Comparison of ENCODE assay signal across 9 cellular contexts in the genomic region with DNA sequence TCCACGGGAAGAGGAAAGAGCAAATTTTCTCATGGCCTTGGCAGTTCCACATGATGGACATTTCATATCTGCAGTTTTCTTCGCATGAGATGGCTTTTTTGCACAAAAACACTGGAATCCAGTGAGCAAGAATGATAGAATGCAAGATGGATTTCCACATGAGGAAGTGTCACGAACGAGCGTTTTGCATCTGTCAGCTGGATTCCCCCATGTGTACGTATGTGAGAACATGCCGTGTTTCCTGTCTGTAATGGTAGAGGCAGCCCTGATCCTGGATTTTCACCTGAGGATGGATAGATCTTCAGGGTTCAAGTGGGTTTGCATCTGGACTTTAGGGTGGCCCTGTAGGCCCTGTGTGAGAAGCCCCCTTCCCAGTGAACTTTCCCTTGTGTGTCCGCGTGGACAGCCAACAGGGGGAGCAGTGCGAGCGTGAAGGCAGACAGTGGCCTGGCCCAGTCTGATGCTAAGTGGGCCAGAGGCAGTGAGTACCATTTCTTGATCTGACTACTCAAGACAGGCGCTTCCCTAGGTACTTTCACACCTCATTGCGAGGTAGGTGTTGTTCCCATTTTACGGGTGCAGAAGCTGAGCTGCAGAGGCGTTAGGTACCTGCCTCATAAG. TPM values are rescaled to one million over a fixed set of nuclear protein-coding genes. Genes with fewer than 3 reads are reported as not detected.
A peak's percentile ranks its signal among the peaks of the same experiment; 100 is the strongest.
DNase-seq lines count a peak whose midpoint lies in the region; ATAC-seq, FAIRE-seq and TF ChIP-seq lines count a peak whose summit lies in the region.
"Not testable (repeated sequence)": the region's sequence is repeated elsewhere in the genome, so short reads cannot be mapped to it uniquely, and the experiment has no call there.
"Had no signal": no experiment of that assay in that cellular context is flagged by ENCODE, and none has a peak within 500 bp of the region (broad histone marks: within the 10 kb centered on the region; RNA-seq: fewer than 3 reads in every experiment).

No MANE protein-coding gene starts in this region.

- not testable (repeated sequence) for H3K18ac ChIP-seq in IMR-90 (ENCODE audit: low read depth, low read length)

- not testable (repeated sequence) for H4K5ac ChIP-seq in IMR-90 (ENCODE audit: low read depth, low read length)

- not testable (repeated sequence) for BruUV-seq in IMR-90 (replicated peaks; lab: Mats Ljungman, UMichigan)

- not testable (repeated sequence) for H3K9me3 Mint-ChIP-seq in activated naive CD4-positive, alpha-beta T cell treated with anti-CD3 and anti-CD28 coated beads, Interleukin-2, amount 50 U/mL, for 24 hours; endodermal cell

- not testable (repeated sequence) for H3K23ac ChIP-seq in IMR-90 (ENCODE audit: low read depth, low read length)

- H3K27me3 Mint-ChIP-seq in activated naive CD4-positive, alpha-beta T cell treated with anti-CD3 and anti-CD28 coated beads, Interleukin-2, amount 50 U/mL, for 24 hours; endodermal cell (ENCODE audit: insufficient read depth): not testable (repeated sequence)

- H3K27ac ChIP-seq in IMR-90 (ENCODE audit: insufficient read depth, low read length); VCaP; endodermal cell (ENCODE audit: low read depth, low read length); pancreas; aorta (ENCODE audit: low read depth in 1 of 2, low read length in 2 of 2): not testable (repeated sequence)

- not testable (repeated sequence) for H2BK15ac ChIP-seq in IMR-90 (ENCODE audit: low read depth, low read length)

- not testable (repeated sequence) for H4K91ac ChIP-seq in IMR-90 (ENCODE audit: insufficient read depth, low read depth, low read length)

- H2BK120ac ChIP-seq in IMR-90 (ENCODE audit: low read depth, low read length), result not testable (repeated sequence)

- H3K4me1 ChIP-seq in IMR-90 (ENCODE audit: control insufficient read depth, insufficient read depth, low read length) (peaks cover 12% of the 10 kb centered on the region), pancreas (peaks cover 5 to 22% (median 8%) of the 10 kb centered on the region in 3 donors)
- H3K4me1 ChIP-seq in endodermal cell (ENCODE audit: control insufficient read depth, insufficient read depth, low read length); aorta (ENCODE audit: control insufficient read depth in 1 of 2, insufficient read depth in 2 of 2, low read length in 2 of 2): not testable (repeated sequence)

- H3K4me1 Mint-ChIP-seq in activated naive CD4-positive, alpha-beta T cell treated with anti-CD3 and anti-CD28 coated beads, Interleukin-2, amount 50 U/mL, for 24 hours, result peaks cover 40% of the 10 kb centered on the region
- H3K4me1 Mint-ChIP-seq in endodermal cell, result not testable (repeated sequence)

- intact Hi-C loops in IMR-90 (cut with micrococcal nuclease); pancreas (cut with DNase I): not testable (repeated sequence)
- intact Hi-C loops in aorta (cut with DNase I), result loop anchor here in 1 of 2 donors (10.0 kb wide), 2 partner anchors 55 to 135 kb away; no protein-coding TSS in a partner anchor

- TF ChIP-seq CTCF in D721Med (IDR thresholded peaks at IDR 0.05; ENCODE audit: insufficient read depth, missing control alignments) (peak; percentile 32), IMR-90 (conservative IDR thresholded peaks at IDR 0.05; ENCODE audit: low read depth, low read length) (peak; percentile 38), VCaP (conservative IDR thresholded peaks at IDR 0.05) (peak; percentile 41), endodermal cell (conservative IDR thresholded peaks at IDR 0.05) (peak; percentile 77), kidney epithelial cell (IDR thresholded peaks at IDR 0.05; ENCODE audit: insufficient read depth, low read length, poor library complexity, severe bottlenecking) (peak; percentile 29), pancreas (IDR thresholded peaks at IDR 0.05) (peak in 1 of 4 donors; percentile 11)

- dilution Hi-C loops in IMR-90 (cut with HindIII; ENCODE audit: low sequenced_read_pairs, unreplicated experiment), result not testable (repeated sequence)

- in situ Hi-C loops in IMR-90 (cut with MboI; ENCODE audit: low sequenced_read_pairs), result not testable (repeated sequence)

- not testable (repeated sequence) for H2BK5ac ChIP-seq in IMR-90 (ENCODE audit: low read depth, low read length, poor library complexity, severe bottlenecking)

- WGBS in IMR-90 (ENCODE audit: extremely low coverage in 2 of 2, insufficient read length in 1 of 2), 2 experiments, result 83% methylated on average over 3 of the region's 15 CpGs; no CpG with 5 or more reads in 1 of the 2 experiments
- 85 to 86% methylated on average over 13 to 15 of the region's 15 CpGs for WGBS in endodermal cell (ENCODE audit: insufficient coverage in 1 of 2, insufficient read length in 1 of 2), 2 experiments
- 35 to 41% methylated on average over 15 of the region's 15 CpGs for WGBS in pancreas, 2 donors
- 49 to 51% methylated on average over 15 of the region's 15 CpGs for WGBS in aorta, 2 donors

- not testable (repeated sequence) for H3K36me3 ChIP-seq in IMR-90 (ENCODE audit: control insufficient read depth, insufficient read depth, low read length); endodermal cell (ENCODE audit: control insufficient read depth, insufficient read depth, low read length); kidney epithelial cell (ENCODE audit: control insufficient read depth, insufficient read depth, low read length); pancreas; aorta (ENCODE audit: control insufficient read depth in 1 of 2, insufficient read depth in 2 of 2, low read length in 1 of 2)

- H3K4me3 ChIP-seq in IMR-90 (ENCODE audit: insufficient read depth, low read depth, low read length); endodermal cell (ENCODE audit: low read length); kidney epithelial cell (ENCODE audit: low read depth, low read length); pancreas; aorta (ENCODE audit: low read length in 2 of 2): not testable (repeated sequence)

- H2AFZ ChIP-seq in IMR-90 (replicated peaks; ENCODE audit: low read length, poor library complexity), result not testable (repeated sequence)

- H4K20me1 ChIP-seq in IMR-90 (ENCODE audit: insufficient read depth, low read length), result peaks cover 44% of the 10 kb centered on the region

- POLR2A ChIA-PET in IMR-90 (lab: Charles Lee; ENCODE audit: unreplicated experiment), result not testable (repeated sequence)

- H3K79me1 ChIP-seq in IMR-90 (ENCODE audit: low read depth in 1 of 2, low read length in 2 of 2), result peaks cover 4 to 36% of the 10 kb centered on the region in 2 experiments; a peak in 3 of 4 replicates

- DNase-seq in D721Med (ENCODE audit: insufficient read length, low spot score); kidney epithelial cell (ENCODE audit: low read depth): not testable (repeated sequence)
- peak; percentile 21 for DNase-seq in IMR-90
- DNase-seq in endodermal cell, result peak; percentile 82
- peak in 5 of 6 donors; percentile 12 to 63 (median 36) for DNase-seq in pancreas
- DNase-seq in aorta, result peak; percentile 55

- not testable (repeated sequence) for H3K4me2 ChIP-seq in IMR-90 (ENCODE audit: low read depth, low read length)

- not testable (repeated sequence) for H2AK5ac ChIP-seq in IMR-90 (ENCODE audit: low read depth, low read length)

- not testable (repeated sequence) for TF ChIP-seq POLR2A in IMR-90 (IDR thresholded peaks at IDR 0.05; ENCODE audit: low read depth, low read length)

- not testable (repeated sequence) for H3K56ac ChIP-seq in IMR-90 (ENCODE audit: extremely low read depth, insufficient read depth, low read length)

- CTCF ChIA-PET in IMR-90 (lab: Yijun Ruan, JAX), result not testable (repeated sequence)

- H3K4me3 Mint-ChIP-seq in activated naive CD4-positive, alpha-beta T cell treated with anti-CD3 and anti-CD28 coated beads, Interleukin-2, amount 50 U/mL, for 24 hours, result peak overlapping the region; percentile 92
- not testable (repeated sequence) for H3K4me3 Mint-ChIP-seq in endodermal cell

- not testable (repeated sequence) for H4K8ac ChIP-seq in IMR-90 (ENCODE audit: low read depth in 2 of 2, low read length in 2 of 2)

- H3K27ac Mint-ChIP-seq in activated naive CD4-positive, alpha-beta T cell treated with anti-CD3 and anti-CD28 coated beads, Interleukin-2, amount 50 U/mL, for 24 hours; endodermal cell: not testable (repeated sequence)

- not testable (repeated sequence) for FAIRE-seq in D721Med (lab: Jason Lieb, UNC); pancreas (lab: Jason Lieb, UNC)

- not testable (repeated sequence) for H2AK9ac ChIP-seq in IMR-90 (replicated peaks; ENCODE audit: low read depth, low read length, poor library complexity)

- H3K9ac ChIP-seq in IMR-90 (ENCODE audit: low read depth, low read length); endodermal cell (ENCODE audit: extremely low read depth, low read length, poor library complexity, severe bottlenecking): not testable (repeated sequence)

- TF ChIP-seq RAD21 in IMR-90 (IDR thresholded peaks at IDR 0.05; ENCODE audit: low read length), result not testable (repeated sequence)

- H2BK20ac ChIP-seq in IMR-90 (ENCODE audit: low read depth, low read length), result not testable (repeated sequence)

- not testable (repeated sequence) for ATAC-seq in IMR-90 (ENCODE audit: low read depth); pancreas; aorta (ENCODE audit: low FRiP score)

- peaks cover 14% of the 10 kb centered on the region for H3K9me1 ChIP-seq in IMR-90 (ENCODE audit: insufficient read depth, low read length)

- H3K36me3 Mint-ChIP-seq in activated naive CD4-positive, alpha-beta T cell treated with anti-CD3 and anti-CD28 coated beads, Interleukin-2, amount 50 U/mL, for 24 hours; endodermal cell (ENCODE audit: low read depth): not testable (repeated sequence)

- not testable (repeated sequence) for H3K9me3 ChIP-seq in IMR-90 (ENCODE audit: control insufficient read depth, insufficient read depth, low read length); endodermal cell (ENCODE audit: control insufficient read depth, low read length); pancreas; aorta (ENCODE audit: control insufficient read depth, low read length)

- H3K27me3 ChIP-seq in IMR-90 (ENCODE audit: control insufficient read depth, insufficient read depth, low read length); endodermal cell (ENCODE audit: control insufficient read depth, insufficient read depth, low read length, poor library complexity, severe bottlenecking); kidney epithelial cell (ENCODE audit: control insufficient read depth, insufficient read depth, low read length); pancreas; aorta (ENCODE audit: control insufficient read depth in 1 of 2, insufficient read depth in 2 of 2, low read length in 1 of 2): not testable (repeated sequence)

- H3K14ac ChIP-seq in IMR-90 (replicated peaks; ENCODE audit: low read depth, low read length), result not testable (repeated sequence)

- H3K4ac ChIP-seq in IMR-90 (ENCODE audit: low read depth, low read length), result not testable (repeated sequence)

RNA-seq across cellular contexts. Expression of gene PDPK1, which starts 2.1 kb away (rescaled TPM):
- total RNA-seq in IMR-90 (2012; rRNA removed), result 10.6 and 11.4 TPM in 2 replicates
- 24.3 and 27.3 TPM in 2 replicates for polyA plus RNA-seq in IMR-90 (2012; rRNA removed)
- polyA plus RNA-seq in IMR-90 (2012; cell fraction: cytosol; rRNA removed), result 10.6 and 12.5 TPM in 2 replicates
- 33.2 and 64.5 TPM in 2 replicates for polyA plus RNA-seq in IMR-90 (2012; cell fraction: nucleus; rRNA removed; ENCODE audit: low replicate concordance)
- 10 to 100 TPM; 29.2 to 30.3 TPM for total RNA-seq in endodermal cell
- polyA plus RNA-seq in endodermal cell (2013, experiment 1 of 2), result 19.6 TPM
- 19.3 TPM for polyA plus RNA-seq in endodermal cell (2013, experiment 2 of 2)
- 27.0 and 30.5 TPM in 2 replicates for total RNA-seq in kidney epithelial cell
- 10 to 100 TPM; 24.2 to 34.8 (median 31.9) TPM for total RNA-seq in pancreas
- 10 to 100 TPM; 12.7 to 27.3 TPM for polyA plus RNA-seq in pancreas
- total RNA-seq in aorta, result 10 to 100 TPM; 43.0 to 46.4 TPM
- 10 to 100 TPM; 12.7 to 17.9 TPM for polyA plus RNA-seq in aorta

RNA-seq across cellular contexts. Expression of gene CEMP1, which starts 8.7 kb away (rescaled TPM):
- not detected in 2 replicates for total RNA-seq in IMR-90 (2012; rRNA removed)
- polyA plus RNA-seq in IMR-90 (2012; rRNA removed), result not detected in 2 replicates
- polyA plus RNA-seq in IMR-90 (2012; cell fraction: cytosol; rRNA removed), result not detected in 2 replicates
- polyA plus RNA-seq in IMR-90 (2012; cell fraction: nucleus; rRNA removed; ENCODE audit: low replicate concordance), result not detected in 2 replicates
- total RNA-seq in endodermal cell, result under 1 TPM in 1 of 2 donors, not detected in 1; 0.24 TPM
- polyA plus RNA-seq in endodermal cell (2013, experiment 1 of 2), result not detected
- not detected for polyA plus RNA-seq in endodermal cell (2013, experiment 2 of 2)
- total RNA-seq in kidney epithelial cell, result not detected in 2 replicates
- total RNA-seq in pancreas, result under 1 TPM; 0.12 to 0.92 (median 0.62) TPM
- polyA plus RNA-seq in pancreas, result 1 to 10 TPM; 1.1 to 1.2 TPM
- total RNA-seq in aorta, result not detected
- polyA plus RNA-seq in aorta, result 1 to 10 TPM in 1 of 2 donors, under 1 TPM in 1; 0.38 to 1.2 TPM
- total RNA-seq: posterior vena cava had no signal

RNA-seq across cellular contexts. Expression of gene AMDHD2, which starts 19.8 kb away (rescaled TPM):
- total RNA-seq in IMR-90 (2012; rRNA removed) (10.0 and 10.6 TPM in 2 replicates), endodermal cell (10 to 100 TPM; 74.6 to 82.2 TPM), kidney epithelial cell (76.0 and 87.5 TPM in 2 replicates), pancreas (10 to 100 TPM in 4 of 6 donors, 1 to 10 TPM in 2; 8.0 to 18.7 (median 10.9) TPM), aorta (10 to 100 TPM; 22.0 to 44.6 TPM)
- polyA plus RNA-seq in IMR-90 (2012; rRNA removed) (30.3 and 30.8 TPM in 2 replicates), pancreas (10 to 100 TPM; 27.7 to 36.3 TPM), aorta (10 to 100 TPM; 19.5 to 48.6 TPM)
- polyA plus RNA-seq in IMR-90 (2012; cell fraction: cytosol; rRNA removed), result 11.5 and 21.8 TPM in 2 replicates
- polyA plus RNA-seq in IMR-90 (2012; cell fraction: nucleus; rRNA removed; ENCODE audit: low replicate concordance), result 189 and 533 TPM in 2 replicates
- polyA plus RNA-seq in endodermal cell (2013, experiment 1 of 2), result 24.8 TPM
- polyA plus RNA-seq in endodermal cell (2013, experiment 2 of 2), result 19.3 TPM

RNA-seq across cellular contexts. Expression of gene ATP6V0C, which starts 26.2 kb away (rescaled TPM):
- 8.4 and 8.6 TPM in 2 replicates for total RNA-seq in IMR-90 (2012; rRNA removed)
- polyA plus RNA-seq in IMR-90 (2012; rRNA removed), result 107 and 108 TPM in 2 replicates
- 182 and 333 TPM in 2 replicates for polyA plus RNA-seq in IMR-90 (2012; cell fraction: cytosol; rRNA removed)
- polyA plus RNA-seq in IMR-90 (2012; cell fraction: nucleus; rRNA removed; ENCODE audit: low replicate concordance), result 64.7 and 163 TPM in 2 replicates
- total RNA-seq in endodermal cell, result 100 to 1,000 TPM; 176 to 180 TPM
- 220 TPM for polyA plus RNA-seq in endodermal cell (2013, experiment 1 of 2)
- 207 TPM for polyA plus RNA-seq in endodermal cell (2013, experiment 2 of 2)
- 79.1 and 139 TPM in 2 replicates for total RNA-seq in kidney epithelial cell
- total RNA-seq in pancreas, result 10 to 100 TPM; 39.9 to 92.3 (median 66.8) TPM
- polyA plus RNA-seq in pancreas, result 100 to 1,000 TPM in 1 of 2 donors, 10 to 100 TPM in 1; 59.8 to 124 TPM
- total RNA-seq in aorta, result 100 to 1,000 TPM; 116 to 119 TPM
- polyA plus RNA-seq in aorta, result 100 to 1,000 TPM in 1 of 2 donors, 10 to 100 TPM in 1; 67.9 to 108 TPM
